In the genomic region with DNA sequence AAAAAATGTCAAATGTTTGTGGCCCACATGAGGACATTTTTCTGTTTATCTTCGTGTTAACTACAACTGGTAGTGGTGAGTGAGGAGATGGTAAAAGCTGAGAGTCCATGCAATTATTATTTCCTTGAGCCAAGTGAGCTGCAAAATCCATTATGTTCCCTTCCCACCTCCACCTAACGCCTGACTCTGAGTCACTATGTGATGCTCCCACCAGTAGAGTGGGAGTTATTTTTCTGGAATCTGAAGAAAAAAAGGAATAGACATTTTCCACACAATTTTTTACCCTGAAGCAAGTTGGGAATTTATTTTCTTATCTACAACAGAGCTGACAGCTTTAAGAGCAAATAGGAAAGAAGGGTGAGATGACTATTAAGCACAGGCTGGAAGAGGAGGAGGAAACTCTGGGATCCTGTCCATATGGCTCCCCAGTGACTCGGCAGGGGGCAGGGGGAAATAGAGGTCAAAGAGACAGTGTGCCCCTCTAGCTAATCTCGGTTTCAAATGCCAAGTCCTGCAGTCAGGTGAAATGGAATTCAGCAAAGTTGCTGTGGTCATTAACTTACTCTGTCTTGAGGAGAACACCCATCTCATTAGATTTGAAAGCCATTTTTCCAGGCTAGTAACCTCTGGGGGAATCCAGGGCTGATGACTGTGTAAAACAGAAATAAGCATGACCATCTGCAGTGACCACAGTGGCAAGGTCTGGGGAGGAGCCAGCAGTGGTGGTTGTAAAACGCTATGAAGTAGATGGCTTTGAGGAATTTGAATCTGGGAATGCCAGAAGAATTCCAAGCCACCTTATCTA, we compare ENCODE assay signal across 12 cellular contexts.
DNase-seq lines count a peak whose midpoint lies in the region; ATAC-seq and TF ChIP-seq lines count a peak whose summit lies in the region.
"Had no signal": no experiment of that assay in that cellular context is flagged by ENCODE, and none has a peak within 500 bp of the region (broad histone marks: within the 10 kb centered on the region; RNA-seq: fewer than 3 reads in every experiment).

No MANE protein-coding gene starts in this region.

- no peak overlapping the region for H2AK9ac ChIP-seq in IMR-90 (replicated peaks; ENCODE audit: low read depth, low read length, poor library complexity)

- H3K23ac ChIP-seq in IMR-90 (ENCODE audit: low read depth, low read length), result no peak overlapping the region

- H4K91ac ChIP-seq in IMR-90 (ENCODE audit: insufficient read depth, low read depth, low read length), result no peak overlapping the region

- no peak overlapping the region for H3K27ac ChIP-seq in IMR-90 (ENCODE audit: insufficient read depth, low read length)
- H3K27ac ChIP-seq in cingulate gyrus (ENCODE audit: low read depth, low read length), result peak overlapping the region; percentile 60
- H3K27ac ChIP-seq: BLaER1 had no signal

- H3K27me3 Mint-ChIP-seq in nephron (ENCODE audit: low read depth), result no peaks in the 10 kb centered on the region

- no peak overlapping the region for H2BK5ac ChIP-seq in IMR-90 (ENCODE audit: low read depth, low read length, poor library complexity, severe bottlenecking)

- H3K4me3 Mint-ChIP-seq in nephron, result no peak overlapping the region
- H3K4me3 Mint-ChIP-seq: central memory CD8-positive, alpha-beta T cell; stimulated activated effector memory CD8-positive, alpha-beta T cell treated with anti-CD3 and anti-CD28 coated beads, Interleukin-12 subunit alpha, Interleukin-12 subunit beta, amount 100 ng/mL, for 72 hours had no signal

- no CpG with 5 or more reads among the region's 5 CpGs for WGBS in IMR-90 (ENCODE audit: extremely low coverage in 2 of 2, insufficient read length in 1 of 2), 2 experiments

- no peaks in the 10 kb centered on the region for H3K79me1 ChIP-seq in IMR-90 (ENCODE audit: low read depth in 1 of 2, low read length in 2 of 2)

- no peak overlapping the region for H2BK120ac ChIP-seq in IMR-90 (ENCODE audit: low read depth, low read length)

- H3K36me3 ChIP-seq in IMR-90 (ENCODE audit: control insufficient read depth, insufficient read depth, low read length), result no peaks in the 10 kb centered on the region
- H3K36me3 ChIP-seq: BLaER1 had no signal

- H4K5ac ChIP-seq in IMR-90 (ENCODE audit: low read depth, low read length), result no peak overlapping the region

- H3K4me3 ChIP-seq in IMR-90 (ENCODE audit: insufficient read depth, low read depth, low read length), result no peak overlapping the region
- H3K4me3 ChIP-seq: BLaER1 had no signal

- H3K18ac ChIP-seq in IMR-90 (ENCODE audit: low read depth, low read length), result no peak overlapping the region

- no peaks in the 10 kb centered on the region for H3K9me1 ChIP-seq in IMR-90 (ENCODE audit: insufficient read depth, low read length)

- in situ Hi-C loops in IMR-90 (cut with MboI; ENCODE audit: low sequenced_read_pairs), result no loop called here

- H2AFZ ChIP-seq in IMR-90 (replicated peaks; ENCODE audit: low read length, poor library complexity), result no peak overlapping the region

- CTCF ChIA-PET in IMR-90 (lab: Yijun Ruan, JAX), result interaction anchor here (1.4 kb wide), 1 partner anchor 10 kb away, joined by 3 read pairs; no protein-coding TSS in a partner anchor

- TF ChIP-seq CTCF in IMR-90 (conservative IDR thresholded peaks at IDR 0.05; ENCODE audit: low read depth, low read length) (no peak), nephron (IDR thresholded peaks at IDR 0.05; ENCODE audit: unreplicated experiment in 3 of 3) (no peak)

- H3K36me3 Mint-ChIP-seq in nephron (ENCODE audit: low read depth), result peaks cover 5% of the 10 kb centered on the region
- H3K36me3 Mint-ChIP-seq: stimulated activated effector memory CD8-positive, alpha-beta T cell treated with anti-CD3 and anti-CD28 coated beads, Interleukin-12 subunit alpha, Interleukin-12 subunit beta, amount 100 ng/mL, for 72 hours had no signal

- dilution Hi-C loops in IMR-90 (cut with HindIII; ENCODE audit: low sequenced_read_pairs, unreplicated experiment), result no loop called here

- TF ChIP-seq POLR2A in IMR-90 (IDR thresholded peaks at IDR 0.05; ENCODE audit: low read depth, low read length), result no peak

- no peak overlapping the region for H3K4me2 ChIP-seq in IMR-90 (ENCODE audit: low read depth, low read length)
- H3K4me2 ChIP-seq: BLaER1 had no signal

- BruUV-seq in IMR-90 (replicated peaks; lab: Mats Ljungman, UMichigan), result no TSS peak

- no peaks in the 10 kb centered on the region for H3K27me3 ChIP-seq in IMR-90 (ENCODE audit: control insufficient read depth, insufficient read depth, low read length)
- H3K27me3 ChIP-seq: BLaER1 had no signal

- intact Hi-C loops in IMR-90 (cut with micrococcal nuclease), result no loop called here

- H3K4me1 ChIP-seq in IMR-90 (ENCODE audit: control insufficient read depth, insufficient read depth, low read length), result no peaks in the 10 kb centered on the region
- H3K4me1 ChIP-seq: BLaER1 had no signal

- POLR2A ChIA-PET in IMR-90 (lab: Charles Lee; ENCODE audit: unreplicated experiment), result no interaction called here

- no peak overlapping the region for H3K56ac ChIP-seq in IMR-90 (ENCODE audit: extremely low read depth, insufficient read depth, low read length)

- no peak overlapping the region for H3K4ac ChIP-seq in IMR-90 (ENCODE audit: low read depth, low read length)

- peak overlapping the region; percentile 41 to 83 (median 73) for H3K27ac Mint-ChIP-seq in nephron
- H3K27ac Mint-ChIP-seq: stimulated activated effector memory CD8-positive, alpha-beta T cell treated with anti-CD3 and anti-CD28 coated beads, Interleukin-12 subunit alpha, Interleukin-12 subunit beta, amount 100 ng/mL, for 72 hours had no signal

- no peak overlapping the region for H2AK5ac ChIP-seq in IMR-90 (ENCODE audit: low read depth, low read length)

- H4K20me1 ChIP-seq in IMR-90 (ENCODE audit: insufficient read depth, low read length), result no peaks in the 10 kb centered on the region
- H4K20me1 ChIP-seq: BLaER1 had no signal

- H3K9me3 ChIP-seq in IMR-90 (ENCODE audit: control insufficient read depth, insufficient read depth, low read length), result no peaks in the 10 kb centered on the region
- H3K9me3 ChIP-seq: BLaER1 had no signal

- no peak overlapping the region for H3K9ac ChIP-seq in IMR-90 (ENCODE audit: low read depth, low read length)
- H3K9ac ChIP-seq: BLaER1 had no signal

- TF ChIP-seq RAD21 in IMR-90 (IDR thresholded peaks at IDR 0.05; ENCODE audit: low read length), result no peak

- ATAC-seq in IMR-90 (ENCODE audit: low read depth) (no peak), HG02970 (IDR thresholded peaks at IDR 0.05; ENCODE audit: low FRiP score, unreplicated experiment) (no peak), GM18867 (IDR thresholded peaks at IDR 0.05; ENCODE audit: unreplicated experiment) (no peak)
- ATAC-seq: stimulated activated effector memory CD8-positive, alpha-beta T cell treated with anti-CD3 and anti-CD28 coated beads, Interleukin-12 subunit alpha, Interleukin-12 subunit beta, amount 100 ng/mL, for 72 hours had no signal

- H3K14ac ChIP-seq in IMR-90 (replicated peaks; ENCODE audit: low read depth, low read length), result no peak overlapping the region

- H2BK20ac ChIP-seq in IMR-90 (ENCODE audit: low read depth, low read length), result no peak overlapping the region

- peak; percentile 44 for DNase-seq in COLO829 (ENCODE audit: low spot score)
- peak; percentile 10 for DNase-seq in IMR-90
- DNase-seq in NCI-H345 treated with DMSO at 0.1 percent for 48 hours (lab: John Stamatoyannopoulos, UW; ENCODE audit: unreplicated experiment), result no peak
- DNase-seq in SKM-1 (lab: John Stamatoyannopoulos, UW; ENCODE audit: unreplicated experiment), result no peak
- DNase-seq: midbrain had no signal

- H4K8ac ChIP-seq in IMR-90 (ENCODE audit: low read depth in 2 of 2, low read length in 2 of 2), result no peak overlapping the region

- H2BK15ac ChIP-seq in IMR-90 (ENCODE audit: low read depth, low read length), result no peak overlapping the region

- peaks cover 33% of the 10 kb centered on the region for H3K4me1 Mint-ChIP-seq in nephron
- H3K4me1 Mint-ChIP-seq: central memory CD8-positive, alpha-beta T cell; stimulated activated effector memory CD8-positive, alpha-beta T cell treated with anti-CD3 and anti-CD28 coated beads, Interleukin-12 subunit alpha, Interleukin-12 subunit beta, amount 100 ng/mL, for 72 hours had no signal

- H3K9me3 Mint-ChIP-seq in nephron, result no peaks in the 10 kb centered on the region
- H3K9me3 Mint-ChIP-seq: central memory CD8-positive, alpha-beta T cell; stimulated activated effector memory CD8-positive, alpha-beta T cell treated with anti-CD3 and anti-CD28 coated beads, Interleukin-12 subunit alpha, Interleukin-12 subunit beta, amount 100 ng/mL, for 72 hours had no signal

TF ChIP-seq in IMR-90, 13 proteins besides CTCF, POLR2A, EP300 and RAD21:
- no peak for TF ChIP-seq RFX5 (IDR thresholded peaks at IDR 0.05; ENCODE audit: low read depth, low read length)
- TF ChIP-seq BHLHE40 (IDR thresholded peaks at IDR 0.05; ENCODE audit: low read depth, low read length), result no peak
- TF ChIP-seq MAFK (IDR thresholded peaks at IDR 0.05; ENCODE audit: low read depth, low read length), result no peak
- no peak for TF ChIP-seq RCOR1 (IDR thresholded peaks at IDR 0.05; ENCODE audit: insufficient replicate concordance, low read length)

Comparison
In these comparisons a context has a peak if more than half of its experiments do, and no peak if none do; other contexts are left out.
1. DNase-seq: peak in COLO829 (single experiment) and IMR-90 (single experiment); none in NCI-H345 treated with DMSO at 0.1 percent for 48 hours (single experiment) and SKM-1 (single experiment).